24 cellular contexts compared by ENCODE assay signal in genomic region chr2:33040541-33040940, GRCh38.
"Had no signal": no experiment of that assay in that cellular context is flagged by ENCODE, and none has a peak within 500 bp of the region (broad histone marks: within the 10 kb centered on the region; RNA-seq: fewer than 3 reads in every experiment).

No MANE protein-coding gene starts in this region.

- H3K27me3 ChIP-seq: ascending aorta, SJCRH30 had no signal

- FAIRE-seq: TTC549 had no signal

- H3K27ac ChIP-seq: ascending aorta, SJCRH30, SK-N-MC had no signal

- H3K36me3 ChIP-seq: ascending aorta, SJCRH30 had no signal

- H3K4me3 ChIP-seq: ascending aorta, SJCRH30, SK-N-MC had no signal

- H3K4me1 ChIP-seq: SJCRH30 had no signal

- ATAC-seq: activated CD8-positive, alpha-beta T cell treated with anti-CD3 and anti-CD28 coated beads for 36 hours; activated T-cell treated with anti-CD3 and anti-CD28 coated beads, Interleukin-2, amount 50 U/mL, for 72 hours; activated T-helper 17 cell treated with anti-CD3 and anti-CD28 coated beads, Interleukin-2, amount 50 U/mL, for 72 hours; Panc1 had no signal

- H3K9me3 ChIP-seq: ascending aorta had no signal

- DNase-seq: activated CD4-positive, alpha-beta T cell treated with anti-CD3 and anti-CD28 coated beads, Interleukin-2, amount 10 ng/mL, durations not matched to agents 24 days and 14 days; activated CD4-positive, alpha-beta T cell treated with anti-CD3 and anti-CD28 coated beads, Interleukin-2, amount 50 U/mL, for 4 hours; activated CD8-positive, alpha-beta T cell treated with anti-CD3 and anti-CD28 coated beads for 36 hours; activated effector memory CD4-positive, alpha-beta T cell treated with anti-CD3 and anti-CD28 coated beads, Interleukin-2, amount 50 U/mL, for 16 hours; activated naive CD4-positive, alpha-beta T cell treated with Interleukin-2 at 50 U/mL for 16 hours; activated naive CD8-positive, alpha-beta T cell treated with anti-CD3 and anti-CD28 coated beads, Interleukin-2, amount 10 ng/mL, durations not matched to agents 7 days and 5 days; activated T-cell treated with anti-CD3 and anti-CD28 coated beads, Interleukin-2, amount 50 U/mL, for 1 hour; activated T-cell treated with anti-CD3 and anti-CD28 coated beads, Interleukin-2, amount 50 U/mL, for 72 hours; amygdala; Karpas-422; KBM-7; NCI-H1105; NCI-H1417 treated with DMSO at 0.1 percent for 48 hours; NCI-H1694; NCI-H1930; NCI-H345; NCI-H524 treated with DMSO at 0.1 percent for 48 hours; SHP77; SJCRH30 had no signal
